ENCODE assay signal across 15 cellular contexts in the genomic region with DNA sequence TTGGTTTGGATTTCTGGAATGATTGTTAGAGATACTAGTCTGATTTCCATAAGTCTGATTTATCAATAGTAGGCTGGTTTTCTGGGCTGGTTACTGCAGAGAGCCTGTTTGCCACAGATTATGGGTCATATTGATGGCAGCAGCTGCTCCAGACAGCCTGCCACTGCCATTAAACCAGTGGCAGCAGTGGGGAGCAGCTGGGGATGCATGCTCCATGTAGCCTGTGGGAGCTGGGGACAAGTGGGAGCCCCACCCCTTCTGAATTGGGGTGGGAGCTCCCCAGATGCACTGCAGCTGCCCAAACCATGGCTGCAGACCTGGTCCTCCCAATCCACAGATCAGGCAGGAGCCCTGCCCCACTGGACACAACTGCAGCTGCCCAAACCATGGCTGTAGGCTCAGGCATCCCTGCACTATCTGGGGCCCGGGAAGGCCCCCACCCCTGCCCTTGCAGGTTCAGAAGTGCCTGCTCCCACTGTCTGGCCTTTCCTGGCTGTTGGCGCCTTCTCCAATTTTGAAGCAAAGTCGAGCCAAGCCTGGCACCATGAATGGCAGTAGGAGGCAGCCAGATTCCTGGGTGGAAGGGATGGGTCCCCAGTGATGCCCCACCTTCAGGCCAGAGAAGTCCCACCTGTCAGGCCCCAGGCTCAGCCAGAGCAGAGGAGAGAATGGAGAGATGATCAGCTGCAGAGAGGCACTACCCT.
A peak's percentile ranks its signal among the peaks of the same experiment; 100 is the strongest.
DNase-seq lines count a peak whose midpoint lies in the region; ATAC-seq and TF ChIP-seq lines count a peak whose summit lies in the region.
"Had no signal": no experiment of that assay in that cellular context is flagged by ENCODE, and none has a peak within 500 bp of the region (broad histone marks: within the 10 kb centered on the region; RNA-seq: fewer than 3 reads in every experiment).

No MANE protein-coding gene starts in this region.

- H3K4me3 Mint-ChIP-seq in MCF 10A (ENCODE audit: unreplicated experiment), result no peak overlapping the region
- H3K4me3 Mint-ChIP-seq: CD14-positive monocyte; CD8-positive, alpha-beta T cell; GM23338 had no signal

- no peak for TF ChIP-seq CTCF in MCF 10A (IDR thresholded peaks at IDR 0.05; ENCODE audit: unreplicated experiment)
- no peak for TF ChIP-seq CTCF in mammary epithelial cell (conservative IDR thresholded peaks at IDR 0.05 in 1 of 2, IDR thresholded peaks at IDR 0.05 in 1 of 2; ENCODE audit: extremely low read depth in 1 of 2, insufficient read depth in 1 of 2, low read depth in 1 of 2, low read length in 2 of 2)
- no peak for TF ChIP-seq CTCF in GM10266 (IDR thresholded peaks at IDR 0.05; ENCODE audit: control insufficient read depth, insufficient read depth, low read depth, missing control alignments)

- H3K4me2 ChIP-seq in mammary epithelial cell (ENCODE audit: insufficient read depth, low read depth, low read length), result no peak overlapping the region
- H3K4me2 ChIP-seq: GM23338 had no signal

- H2AFZ ChIP-seq in mammary epithelial cell (ENCODE audit: low read depth, low read length), result no peak overlapping the region
- H2AFZ ChIP-seq: GM23338 had no signal

- H4K20me1 ChIP-seq in mammary epithelial cell (ENCODE audit: insufficient read depth, low read length), result no peaks in the 10 kb centered on the region

- dilution Hi-C loops in mammary epithelial cell (cut with HindIII; ENCODE audit: low sequenced_read_pairs), result no loop called here

- no peaks in the 10 kb centered on the region for H3K36me3 ChIP-seq in mammary epithelial cell (ENCODE audit: insufficient read depth, low read length)

- H3K36me3 Mint-ChIP-seq in MCF 10A (ENCODE audit: insufficient read depth, unreplicated experiment), result no peaks in the 10 kb centered on the region
- H3K36me3 Mint-ChIP-seq: CD14-positive monocyte; CD8-positive, alpha-beta T cell had no signal

- BruUV-seq in MCF 10A (replicated peaks; lab: Mats Ljungman, UMichigan) (no TSS peak), mammary epithelial cell (replicated peaks; lab: Mats Ljungman, UMichigan) (no TSS peak)

- no peaks in the 10 kb centered on the region for H3K9me3 Mint-ChIP-seq in MCF 10A (ENCODE audit: unreplicated experiment)

- no peaks in the 10 kb centered on the region for H3K79me2 ChIP-seq in mammary epithelial cell (ENCODE audit: insufficient read depth, low read length)

- WGBS in mammary epithelial cell (ENCODE audit: low coverage, missing lambda C conversion rate), result 30% methylated on average over 2 of the region's 3 CpGs

- H3K4me1 ChIP-seq in mammary epithelial cell (ENCODE audit: insufficient read depth, low read length), result no peaks in the 10 kb centered on the region

- intact Hi-C loops in MCF 10A (cut with micrococcal nuclease) (no loop called here), mammary epithelial cell (cut with micrococcal nuclease) (no loop called here), posterior vena cava (cut with DNase I) (no loop called here)

- ATAC-seq in GM18868 (IDR thresholded peaks at IDR 0.05; ENCODE audit: unreplicated experiment), result no peak
- ATAC-seq: CD8-positive, alpha-beta T cell; GM23338 had no signal

- no peaks in the 10 kb centered on the region for H3K27me3 ChIP-seq in mammary epithelial cell (ENCODE audit: insufficient read depth, low read length)

- peaks cover 11% of the 10 kb centered on the region for H3K27me3 Mint-ChIP-seq in MCF 10A (ENCODE audit: insufficient read depth, unreplicated experiment)

- H3K27ac ChIP-seq in mammary epithelial cell (ENCODE audit: insufficient read depth, low read depth, low read length), result no peak overlapping the region
- H3K27ac ChIP-seq: 22Rv1 had no signal

- peak overlapping the region; percentile 43 for H3K27ac Mint-ChIP-seq in MCF 10A (ENCODE audit: low read depth, unreplicated experiment)
- H3K27ac Mint-ChIP-seq: CD8-positive, alpha-beta T cell; GM23338 had no signal

- POLR2A ChIA-PET in MCF 10A (lab: Yijun Ruan, JAX), result no interaction called here

- H3K9ac ChIP-seq in mammary epithelial cell (ENCODE audit: insufficient read depth, low read length), result no peak overlapping the region

- H3K4me3 ChIP-seq in mammary epithelial cell (replicated peaks in 1 of 3; ENCODE audit: insufficient read depth in 1 of 3, low read depth in 2 of 3, low read length in 3 of 3), result no peak overlapping the region
- H3K4me3 ChIP-seq: GM23338 had no signal

- DNase-seq in DMS 273 (lab: John Stamatoyannopoulos, UW; ENCODE audit: unreplicated experiment) (peak; percentile 1), DMS 273 treated with DMSO at 0.1 percent for 48 hours (lab: John Stamatoyannopoulos, UW) (no peak), MCF 10A (ENCODE audit: unreplicated experiment) (no peak), mammary epithelial cell (no peak), posterior vena cava (ENCODE audit: low spot score) (peak; percentile 79), GM10266 (ENCODE audit: extremely low spot score) (no peak)
- no peak for DNase-seq in stimulated activated CD8-positive, alpha-beta memory T cell treated with anti-CD3 and anti-CD28 coated beads, Interleukin-4, amount 100 ng/mL, for 48 hours
- DNase-seq: CD8-positive, alpha-beta T cell; DMS53; GF-D8; H7 had no signal

- in situ Hi-C loops in mammary epithelial cell (cut with MboI; ENCODE audit: low sequenced_read_pairs in 2 of 2), result no loop called here

- no peaks in the 10 kb centered on the region for H3K4me1 Mint-ChIP-seq in MCF 10A (ENCODE audit: insufficient read depth, unreplicated experiment)
- H3K4me1 Mint-ChIP-seq: CD14-positive monocyte had no signal

- H3K9me3 ChIP-seq in mammary epithelial cell (replicated peaks; ENCODE audit: insufficient read depth, low read length), result no peaks in the 10 kb centered on the region

- CTCF ChIA-PET in MCF 10A (lab: Yijun Ruan, JAX), result no interaction called here
- CTCF ChIA-PET in mammary epithelial cell (lab: Charles Lee; ENCODE audit: low non-redundant PET), result no interaction called here

Comparison
In these comparisons a context has a peak if more than half of its experiments do, and no peak if none do; other contexts are left out.
1. DNase-seq: peak in DMS 273 (single experiment) and posterior vena cava (single experiment); none in DMS 273 treated with DMSO at 0.1 percent for 48 hours (single experiment), MCF 10A (single experiment), mammary epithelial cell (single experiment), stimulated activated CD8-positive, alpha-beta memory T cell treated with anti-CD3 and anti-CD28 coated beads, Interleukin-4, amount 100 ng/mL, for 48 hours (single experiment) and GM10266 (single experiment).